20 cellular contexts compared by ENCODE assay signal in the genomic region with DNA sequence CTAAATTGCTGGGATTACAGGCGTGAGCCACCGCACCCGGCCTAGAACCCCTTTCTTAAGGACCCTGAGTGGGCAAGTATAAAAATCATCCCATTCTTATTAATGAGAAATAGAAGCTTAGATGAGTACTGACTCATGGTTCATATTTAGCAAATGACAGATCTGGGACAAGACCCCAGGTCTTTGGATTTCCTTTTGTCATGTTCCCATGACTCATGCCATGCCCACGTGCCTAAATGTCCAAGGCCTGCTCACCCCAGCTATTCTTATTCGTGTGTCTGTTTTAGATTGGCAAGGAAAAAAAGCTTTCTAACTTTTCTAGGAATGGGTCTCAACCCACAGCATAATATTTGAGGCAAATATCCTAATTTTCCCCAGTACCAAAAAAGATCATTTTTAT. TPM values are rescaled to one million over a fixed set of nuclear protein-coding genes. Genes with fewer than 3 reads are reported as not detected.
DNase-seq lines count a peak whose midpoint lies in the region; ATAC-seq, FAIRE-seq and TF ChIP-seq lines count a peak whose summit lies in the region.
"Had no signal": no experiment of that assay in that cellular context is flagged by ENCODE, and none has a peak within 500 bp of the region (broad histone marks: within the 10 kb centered on the region; RNA-seq: fewer than 3 reads in every experiment).

No MANE protein-coding gene starts in this region.

- no peak for DNase-seq in A549 (ENCODE audit: low read depth in 1 of 2, low spot score in 1 of 2)
- DNase-seq in MG63 = peak; percentile 40
- DNase-seq in endothelial cell of umbilical vein (ENCODE audit: low read depth, low spot score) = no peak
- no peak for DNase-seq in trophoblast cell
- no peak for DNase-seq in frontal cortex (ENCODE audit: low spot score in 2 of 2)
- DNase-seq in activated T-cell treated with anti-CD3 and anti-CD28 coated beads, Interleukin-2, amount 50 U/mL, for 1 hour = no peak
- DNase-seq: activated B cell treated with CpG ODN at 0.5 μM for 24 hours; activated effector memory CD4-positive, alpha-beta T cell treated with anti-CD3 and anti-CD28 coated beads, Interleukin-2, amount 50 U/mL, for 16 hours; anterior cingulate cortex; dorsolateral prefrontal cortex; hippocampal formation; KG1; NCI-H1105 treated with DMSO at 0.1 percent for 48 hours; small intestine; T-helper 1 cell had no signal

- intact Hi-C loops in endothelial cell of umbilical vein (cut with micrococcal nuclease) = no loop called here

- H4K12ac ChIP-seq in trophoblast cell (ENCODE audit: low read depth, low read length) = no peak overlapping the region

- H3K27ac ChIP-seq in A549 = no peak overlapping the region
- H3K27ac ChIP-seq in endothelial cell of umbilical vein (ENCODE audit: insufficient read depth, low read depth, low read length) = no peak overlapping the region
- no peak overlapping the region for H3K27ac ChIP-seq in trophoblast cell (ENCODE audit: low read depth, low read length)

- H3K14ac ChIP-seq in trophoblast cell (ENCODE audit: low read length) = peak overlapping the region; percentile 25

- ATAC-seq in A549 (no peak), HG03025 (IDR thresholded peaks at IDR 0.05; ENCODE audit: low FRiP score, unreplicated experiment) (no peak), HG02763 (IDR thresholded peaks at IDR 0.05; ENCODE audit: unreplicated experiment) (no peak)
- ATAC-seq: esophagus mucosa; stimulated activated memory B cell treated with anti-CD40 and anti-IgM and Interleukin-4, amounts not matched to agents 10 μg/mL and 1 μg/mL and 100 μg/mL, for 72 hours had no signal

- no peaks in the 10 kb centered on the region for H3K9me1 ChIP-seq in endothelial cell of umbilical vein (replicated peaks; ENCODE audit: control insufficient read depth, extremely low read depth, insufficient read depth, low read length)

- no peak for TF ChIP-seq RAD21 in A549 (conservative IDR thresholded peaks at IDR 0.05 in 1 of 2, IDR thresholded peaks at IDR 0.05 in 1 of 2)

- H3K27me3 ChIP-seq in MG63 = no peaks in the 10 kb centered on the region
- peaks cover 7 to 11% of the 10 kb centered on the region in 2 experiments for H3K27me3 ChIP-seq in endothelial cell of umbilical vein (ENCODE audit: control insufficient read depth in 2 of 2, insufficient read depth in 2 of 2, low read length in 2 of 2)
- H3K27me3 ChIP-seq in trophoblast cell (ENCODE audit: insufficient read depth, low read length) = no peaks in the 10 kb centered on the region
- H3K27me3 ChIP-seq: dorsolateral prefrontal cortex had no signal

- H2AFZ ChIP-seq in endothelial cell of umbilical vein (ENCODE audit: low read depth, low read length) (no peak overlapping the region), trophoblast cell (ENCODE audit: insufficient read depth, low read length, poor library complexity) (no peak overlapping the region)

- POLR2A ChIA-PET in A549 (lab: Yijun Ruan, JAX) = no interaction called here
- POLR2A ChIA-PET in endothelial cell of umbilical vein (lab: Charles Lee) = no interaction called here

- H2BK5ac ChIP-seq in trophoblast cell (ENCODE audit: low read depth, low read length, poor library complexity) = no peak overlapping the region

- peak overlapping the region; percentile 76 for H4K91ac ChIP-seq in trophoblast cell (ENCODE audit: low read depth, low read length)

- no peak overlapping the region for H3K4ac ChIP-seq in trophoblast cell (ENCODE audit: low read depth, low read length)

- BruUV-seq in endothelial cell of umbilical vein (replicated peaks; lab: Mats Ljungman, UMichigan) = no TSS peak

- TF ChIP-seq EP300 in A549 (IDR thresholded peaks at IDR 0.05) = no peak

- no peak overlapping the region for H3K18ac ChIP-seq in trophoblast cell (ENCODE audit: low read length)

- H3K79me2 ChIP-seq in endothelial cell of umbilical vein (ENCODE audit: control insufficient read depth, insufficient read depth, low read length) = no peaks in the 10 kb centered on the region
- H3K79me2 ChIP-seq in trophoblast cell (ENCODE audit: control insufficient read depth, insufficient read depth, low read length, poor library complexity) = no peaks in the 10 kb centered on the region

- H2BK12ac ChIP-seq in trophoblast cell (ENCODE audit: low read length) = peak overlapping the region; percentile 61

- H3K4me1 ChIP-seq in A549 (no peaks in the 10 kb centered on the region), endothelial cell of umbilical vein (ENCODE audit: control insufficient read depth, extremely low read depth, insufficient read depth, low read length) (no peaks in the 10 kb centered on the region), trophoblast cell (ENCODE audit: control insufficient read depth in 1 of 2, insufficient read depth in 2 of 2, low read length in 2 of 2) (peaks cover 4 to 14% of the 10 kb centered on the region in 2 experiments)

- no peak overlapping the region for H4K8ac ChIP-seq in trophoblast cell (ENCODE audit: low read depth, low read length)

- peak overlapping the region; percentile 58 for H2BK120ac ChIP-seq in trophoblast cell (ENCODE audit: insufficient read depth, low read length, poor library complexity)

- dilution Hi-C loops in endothelial cell of umbilical vein (cut with MboI; ENCODE audit: extremely low pct_ligation_motif_present, low sequenced_read_pairs) = no loop called here

- 37% methylated on average over 5 of the region's 5 CpGs for WGBS in A549 (ENCODE audit: missing lambda C conversion rate)
- no CpG with 5 or more reads among the region's 5 CpGs for WGBS in trophoblast cell (ENCODE audit: extremely low coverage, insufficient coverage, insufficient read length)

- H3K9ac ChIP-seq in endothelial cell of umbilical vein (replicated peaks; ENCODE audit: extremely low read depth, insufficient read depth, low read length) (no peak overlapping the region), trophoblast cell (ENCODE audit: low read length) (no peak overlapping the region)

- no peak overlapping the region for H3K23ac ChIP-seq in trophoblast cell (ENCODE audit: low read length)

- TF ChIP-seq POLR2A in A549 (IDR thresholded peaks at IDR 0.05; ENCODE audit: low read length) (no peak), endothelial cell of umbilical vein (IDR thresholded peaks at IDR 0.05; ENCODE audit: low read depth, low read length) (no peak)

- H3K4me3 ChIP-seq in A549 (no peak overlapping the region), MG63 (no peak overlapping the region), endothelial cell of umbilical vein (replicated peaks in 1 of 3; ENCODE audit: insufficient read depth in 1 of 3, low read depth in 1 of 3, low read length in 3 of 3) (no peak overlapping the region), trophoblast cell (ENCODE audit: low read depth, low read length) (no peak overlapping the region)
- H3K4me3 ChIP-seq: dorsolateral prefrontal cortex had no signal

- TF ChIP-seq CTCF in A549 (IDR thresholded peaks at IDR 0.05) (no peak), endothelial cell of umbilical vein (IDR thresholded peaks at IDR 0.05; ENCODE audit: extremely low read depth in 1 of 2, insufficient read depth in 1 of 2, low read depth in 1 of 2, low read length in 2 of 2) (no peak)

- H3K9me3 ChIP-seq in A549 (no peaks in the 10 kb centered on the region), MG63 (no peaks in the 10 kb centered on the region), endothelial cell of umbilical vein (replicated peaks; ENCODE audit: control insufficient read depth, insufficient read depth, low read length) (no peaks in the 10 kb centered on the region), trophoblast cell (ENCODE audit: insufficient read depth, low read depth, low read length) (no peaks in the 10 kb centered on the region)

- CTCF ChIA-PET in A549 (lab: Yijun Ruan, JAX) = interaction anchor here (0.8 to 1.3 kb wide), 4 partner anchors 9 to 24 kb away, joined by 3 to 5 read pairs (median 4); no protein-coding TSS in a partner anchor
- CTCF ChIA-PET in endothelial cell of umbilical vein (lab: Charles Lee) = interaction anchor here (3.6 kb wide), 1 partner anchor 24 kb away, joined by 10 read pairs; no protein-coding TSS in a partner anchor

- H4K20me1 ChIP-seq in endothelial cell of umbilical vein (replicated peaks; ENCODE audit: control insufficient read depth, extremely low read depth, insufficient read depth, low read length) = no peaks in the 10 kb centered on the region

- no peak for FAIRE-seq in A549 (lab: Jason Lieb, UNC)
- FAIRE-seq in endothelial cell of umbilical vein (lab: Jason Lieb, UNC) = no peak
- FAIRE-seq in frontal cortex (lab: Jason Lieb, UNC) = no peak
- FAIRE-seq: RCC 7860, small intestine had no signal

- peak overlapping the region; percentile 29 for H2AK5ac ChIP-seq in trophoblast cell (ENCODE audit: low read length)

- H3K79me1 ChIP-seq in trophoblast cell (ENCODE audit: low read length) = peaks cover 8% of the 10 kb centered on the region

- H3K4me2 ChIP-seq in A549 = no peak overlapping the region
- H3K4me2 ChIP-seq in endothelial cell of umbilical vein (ENCODE audit: insufficient read depth, low read length) = no peak overlapping the region
- no peak overlapping the region for H3K4me2 ChIP-seq in trophoblast cell (ENCODE audit: low read length)

- H3K36me3 ChIP-seq in MG63 (no peaks in the 10 kb centered on the region), endothelial cell of umbilical vein (ENCODE audit: control insufficient read depth in 2 of 2, extremely low read depth in 1 of 2, insufficient read depth in 2 of 2, low read length in 2 of 2) (no peaks in the 10 kb centered on the region), trophoblast cell (ENCODE audit: control insufficient read depth in 1 of 2, insufficient read depth in 2 of 2, low read length in 2 of 2) (no peaks in the 10 kb centered on the region)

RNA-seq across cellular contexts. Expression of gene RPS23, which starts 57.7 kb away (rescaled TPM):
- polyA plus RNA-seq in A549 (2011; rRNA removed) = 4,926 and 5,033 TPM in 2 replicates
- polyA plus RNA-seq in A549 (2012; cell fraction: cytosol; rRNA removed) = 3,748 and 5,111 TPM in 2 replicates
- 795 and 835 TPM in 2 replicates for polyA plus RNA-seq in A549 (2012; cell fraction: nucleus; rRNA removed)
- polyA plus RNA-seq in A549 (2017; fragmentation: RNase III; extraction: RNeasy Plus Mini Kit Qiagen cat#74134 plus additional on column Dnase treatment) = 4,007 to 4,526 TPM (median 4,112 TPM) in 3 replicates
- 509 and 570 TPM in 2 replicates for polyA minus RNA-seq in A549 (2011; rRNA and poly(A)+ RNA removed)
- 7,701 and 9,321 TPM in 2 replicates for total RNA-seq in MG63 (2014; rRNA removed; shearing (Covaris generic); ENCODE audit: low replicate concordance)
- total RNA-seq in endothelial cell of umbilical vein = 1,940 and 2,037 TPM in 2 replicates
- polyA plus RNA-seq in endothelial cell of umbilical vein = 2,281 and 3,265 TPM in 2 replicates
- 7,003 and 8,106 TPM in 2 replicates for polyA plus RNA-seq in endothelial cell of umbilical vein (2011; cell fraction: cytosol; rRNA removed)
- polyA plus RNA-seq in endothelial cell of umbilical vein (2011; cell fraction: nucleus; rRNA removed) = 2,085 and 2,214 TPM in 2 replicates
- 4,587 and 6,166 TPM in 2 replicates for polyA plus RNA-seq in endothelial cell of umbilical vein (2012)
- 784 and 931 TPM in 2 replicates for polyA minus RNA-seq in endothelial cell of umbilical vein
- 851 TPM for polyA minus RNA-seq in endothelial cell of umbilical vein (2011; cell fraction: cytosol; rRNA and poly(A)+ RNA removed)
- 107 and 118 TPM in 2 replicates for polyA minus RNA-seq in endothelial cell of umbilical vein (2011; cell fraction: nucleus; rRNA and poly(A)+ RNA removed)
- polyA plus RNA-seq in trophoblast cell (2013) = 2,650 and 2,725 TPM in 2 replicates
- 4,680 TPM for total RNA-seq in frontal cortex
